In the genomic region with DNA sequence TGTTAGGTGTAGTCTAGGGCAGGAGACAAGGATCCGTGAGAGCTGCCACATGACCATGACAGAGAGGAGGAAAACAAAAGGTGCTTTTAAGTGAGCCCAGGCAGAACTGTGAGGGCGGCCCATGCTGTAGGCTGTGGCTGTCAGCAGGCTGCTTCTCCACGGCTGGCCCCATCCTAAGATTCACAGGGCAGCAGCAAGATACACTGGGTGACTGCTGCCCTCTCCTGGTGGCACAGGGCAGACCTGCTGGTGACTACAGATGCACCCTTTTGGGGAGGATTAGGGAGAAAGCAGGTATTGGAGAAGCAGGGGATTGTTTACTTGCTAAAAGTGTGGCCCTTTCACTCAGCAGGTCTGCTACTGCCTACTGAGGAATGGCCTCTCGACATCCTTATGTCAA, we compare ENCODE assay signal across 8 cellular contexts.
DNase-seq lines count a peak whose midpoint lies in the region; ATAC-seq and TF ChIP-seq lines count a peak whose summit lies in the region.
"Not testable (repeated sequence)": the region's sequence is repeated elsewhere in the genome, so short reads cannot be mapped to it uniquely, and the experiment has no call there.

No MANE protein-coding gene starts in this region.

- intact Hi-C loops in upper lobe of right lung (cut with DNase I) = not testable (repeated sequence)

- H3K27me3 ChIP-seq in upper lobe of right lung = not testable (repeated sequence)

- H3K4me1 ChIP-seq in upper lobe of right lung = not testable (repeated sequence)

- not testable (repeated sequence) for H3K27ac ChIP-seq in VCaP, upper lobe of right lung

- DNase-seq in DMS 273 (lab: John Stamatoyannopoulos, UW; ENCODE audit: unreplicated experiment) (peak; percentile 40), NCI-H2196 (lab: John Stamatoyannopoulos, UW; ENCODE audit: unreplicated experiment) (peak; percentile 3), astrocyte of the hippocampus (ENCODE audit: low read depth, low spot score) (peak; percentile 22), fibroblast of the aortic adventitia (ENCODE audit: low read depth) (peak; percentile 17), myocyte (ENCODE audit: low read depth) (peak; percentile 29)
- not testable (repeated sequence) for DNase-seq in HFF-Myc (ENCODE audit: extremely low read depth, low read depth); upper lobe of right lung

- not testable (repeated sequence) for H3K36me3 ChIP-seq in upper lobe of right lung

- not testable (repeated sequence) for H3K9me3 ChIP-seq in upper lobe of right lung

- not testable (repeated sequence) for ATAC-seq in upper lobe of right lung

- H3K4me3 ChIP-seq in HFF-Myc (replicated peaks; ENCODE audit: low read depth, low read length); fibroblast of the aortic adventitia (ENCODE audit: low read depth, low read length); upper lobe of right lung: not testable (repeated sequence)

- TF ChIP-seq CTCF in HFF-Myc (IDR thresholded peaks at IDR 0.05; ENCODE audit: low read depth, low read length, missing control alignments) (peak; percentile 32), VCaP (conservative IDR thresholded peaks at IDR 0.05) (peak; percentile 77), fibroblast of the aortic adventitia (IDR thresholded peaks at IDR 0.05; ENCODE audit: insufficient read depth, low read length) (peak; percentile 41), upper lobe of right lung (IDR thresholded peaks at IDR 0.05) (peak; percentile 58)
